In the genomic region with DNA sequence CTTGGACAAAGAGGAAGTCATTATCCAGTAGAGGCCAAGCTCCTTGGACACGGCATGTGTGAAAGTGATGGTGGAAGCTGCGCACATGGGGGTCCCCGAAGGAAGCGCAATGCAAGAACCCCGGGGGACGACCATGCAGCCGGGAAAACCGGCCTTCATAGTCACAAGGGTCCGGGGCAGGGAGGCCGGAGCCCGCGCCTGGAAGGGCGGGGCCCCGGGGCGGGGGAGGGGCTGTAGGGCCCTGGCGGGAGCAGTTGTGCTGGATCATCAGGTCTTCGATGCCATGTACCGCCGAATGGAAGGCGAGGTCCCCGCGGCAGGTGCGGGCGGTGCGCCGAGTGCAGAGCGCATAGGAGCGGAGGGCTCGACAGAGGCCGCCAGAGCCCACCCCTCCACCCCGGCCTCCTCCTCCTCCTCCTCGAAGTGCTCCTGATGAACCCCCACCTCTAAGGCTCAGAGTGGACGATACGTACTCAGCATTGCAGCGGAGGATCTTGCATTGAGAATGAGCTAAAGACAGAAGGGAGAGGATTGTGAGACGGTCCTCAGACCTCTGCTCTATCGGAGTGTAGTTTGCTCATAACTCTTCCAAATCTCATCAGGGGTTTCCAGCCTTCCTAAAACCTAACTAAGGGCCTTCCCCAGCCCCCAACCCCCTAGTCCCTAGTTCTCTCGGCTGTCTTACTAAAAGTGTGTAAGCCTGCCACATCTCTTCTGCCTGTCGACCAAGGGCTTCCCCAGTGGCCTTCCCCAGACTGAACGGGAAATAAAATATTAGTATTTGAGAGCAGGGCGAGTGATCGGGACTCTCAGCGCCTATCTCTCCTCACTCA, we compare ENCODE assay signal across 10 cellular contexts. TPM values are rescaled to one million over a fixed set of nuclear protein-coding genes. Genes with fewer than 3 reads are reported as not detected.
DNase-seq lines count a peak whose midpoint lies in the region; ATAC-seq, FAIRE-seq and TF ChIP-seq lines count a peak whose summit lies in the region.
"Had no signal": no experiment of that assay in that cellular context is flagged by ENCODE, and none has a peak within 500 bp of the region (broad histone marks: within the 10 kb centered on the region; RNA-seq: fewer than 3 reads in every experiment).

No MANE protein-coding gene starts in this region.

- no peaks in the 10 kb centered on the region for H3K9me3 ChIP-seq in endothelial cell of umbilical vein (replicated peaks; ENCODE audit: control insufficient read depth, insufficient read depth, low read length)
- H3K9me3 ChIP-seq in naive thymus-derived CD4-positive, alpha-beta T cell (ENCODE audit: control insufficient read depth in 2 of 3, low read length in 3 of 3): no peaks in the 10 kb centered on the region
- no peaks in the 10 kb centered on the region for H3K9me3 ChIP-seq in upper lobe of right lung
- no peaks in the 10 kb centered on the region for H3K9me3 ChIP-seq in BE2C

- dilution Hi-C loops in endothelial cell of umbilical vein (cut with MboI; ENCODE audit: extremely low pct_ligation_motif_present, low sequenced_read_pairs): no loop called here

- H3K27me3 ChIP-seq in endothelial cell of umbilical vein (ENCODE audit: control insufficient read depth in 2 of 2, insufficient read depth in 2 of 2, low read length in 2 of 2) (peaks cover 44 to 54% of the 10 kb centered on the region in 2 experiments), upper lobe of right lung (peaks cover 14% of the 10 kb centered on the region), BE2C (peaks cover 62% of the 10 kb centered on the region)
- H3K27me3 ChIP-seq in naive thymus-derived CD4-positive, alpha-beta T cell (ENCODE audit: control insufficient read depth in 2 of 2, insufficient read depth in 2 of 2, low read length in 2 of 2): peaks cover 10 to 15% of the 10 kb centered on the region in 2 donors

- H3K4me3 ChIP-seq in endothelial cell of umbilical vein (replicated peaks in 1 of 3; ENCODE audit: insufficient read depth in 1 of 3, low read depth in 1 of 3, low read length in 3 of 3): no peak overlapping the region
- no peak overlapping the region for H3K4me3 ChIP-seq in naive thymus-derived CD4-positive, alpha-beta T cell (ENCODE audit: low read length)
- H3K4me3 ChIP-seq in upper lobe of right lung: peak overlapping the region; percentile 26
- H3K4me3 ChIP-seq in BE2C (ENCODE audit: low read depth, low read length): no peak overlapping the region

- BruUV-seq in endothelial cell of umbilical vein (replicated peaks; lab: Mats Ljungman, UMichigan): no TSS peak

- no peak for FAIRE-seq in endothelial cell of umbilical vein (lab: Jason Lieb, UNC)

- H3K27ac ChIP-seq in endothelial cell of umbilical vein (ENCODE audit: insufficient read depth, low read depth, low read length): no peak overlapping the region
- H3K27ac ChIP-seq in naive thymus-derived CD4-positive, alpha-beta T cell (ENCODE audit: low read depth, low read length): no peak overlapping the region
- H3K27ac ChIP-seq in upper lobe of right lung: no peak overlapping the region

- H3K4me1 Mint-ChIP-seq in naive thymus-derived CD4-positive, alpha-beta T cell: peaks cover 0 to 13% (median 10%) of the 10 kb centered on the region in 7 donors

- TF ChIP-seq CTCF in endothelial cell of umbilical vein (IDR thresholded peaks at IDR 0.05; ENCODE audit: extremely low read depth in 1 of 2, insufficient read depth in 1 of 2, low read depth in 1 of 2, low read length in 2 of 2) (no peak), upper lobe of right lung (IDR thresholded peaks at IDR 0.05) (no peak), BE2C (IDR thresholded peaks at IDR 0.05; ENCODE audit: low read depth, low read length) (no peak)

- H3K4me2 ChIP-seq in endothelial cell of umbilical vein (ENCODE audit: insufficient read depth, low read length): no peak overlapping the region

- POLR2A ChIA-PET in endothelial cell of umbilical vein (lab: Charles Lee): no interaction called here
- POLR2A ChIA-PET in naive thymus-derived CD4-positive, alpha-beta T cell (lab: Charles Lee): interaction anchor here (1.1 to 35.8 kb wide), 3 partner anchors 33 to 174 kb away, joined by 3 to 1779 read pairs (median 11); a partner anchor contains a TSS

- peaks cover 0 to 2% (median 0%) of the 10 kb centered on the region in 11 donors for H3K9me3 Mint-ChIP-seq in naive thymus-derived CD4-positive, alpha-beta T cell
- H3K9me3 Mint-ChIP-seq: activated naive CD4-positive, alpha-beta T cell treated with anti-CD3 and anti-CD28 coated beads, Interleukin-2, amount 10 ng/mL, durations not matched to agents 7 days and 5 days had no signal

- H3K9ac ChIP-seq in endothelial cell of umbilical vein (replicated peaks; ENCODE audit: extremely low read depth, insufficient read depth, low read length): no peak overlapping the region

- no peak for DNase-seq in Right ventricle myocardium superior
- DNase-seq in cardiac septum (ENCODE audit: low spot score): no peak
- DNase-seq in endothelial cell of umbilical vein (ENCODE audit: low read depth, low spot score): no peak
- DNase-seq in naive thymus-derived CD4-positive, alpha-beta T cell: no peak
- DNase-seq in upper lobe of right lung: no peak
- no peak for DNase-seq in BE2C
- no peak for DNase-seq in NCI-H69 (lab: John Stamatoyannopoulos, UW)
- DNase-seq in SW 1271 (lab: John Stamatoyannopoulos, UW): no peak
- DNase-seq: activated naive CD4-positive, alpha-beta T cell treated with anti-CD3 and anti-CD28 coated beads, Interleukin-2, amount 10 ng/mL, durations not matched to agents 7 days and 5 days had no signal

- H3K4me1 ChIP-seq in endothelial cell of umbilical vein (ENCODE audit: control insufficient read depth, extremely low read depth, insufficient read depth, low read length): no peaks in the 10 kb centered on the region
- peaks cover 4 to 7% of the 10 kb centered on the region in 2 donors for H3K4me1 ChIP-seq in naive thymus-derived CD4-positive, alpha-beta T cell (ENCODE audit: control insufficient read depth in 2 of 2, insufficient read depth in 2 of 2, low read length in 2 of 2)
- H3K4me1 ChIP-seq in upper lobe of right lung: peaks cover 9% of the 10 kb centered on the region
- H3K4me1 ChIP-seq in BE2C: no peaks in the 10 kb centered on the region

- H4K20me1 ChIP-seq in endothelial cell of umbilical vein (replicated peaks; ENCODE audit: control insufficient read depth, extremely low read depth, insufficient read depth, low read length): no peaks in the 10 kb centered on the region

- H3K36me3 Mint-ChIP-seq in naive thymus-derived CD4-positive, alpha-beta T cell: peaks cover 0 to 3% (median 0%) of the 10 kb centered on the region in 5 donors
- H3K36me3 Mint-ChIP-seq: activated naive CD4-positive, alpha-beta T cell treated with anti-CD3 and anti-CD28 coated beads, Interleukin-2, amount 10 ng/mL, durations not matched to agents 7 days and 5 days had no signal

- TF ChIP-seq POLR2A in endothelial cell of umbilical vein (IDR thresholded peaks at IDR 0.05; ENCODE audit: low read depth, low read length): no peak

- peak overlapping the region in 9 of 10 donors; percentile 5 to 63 (median 49) for H3K4me3 Mint-ChIP-seq in naive thymus-derived CD4-positive, alpha-beta T cell
- H3K4me3 Mint-ChIP-seq: activated naive CD4-positive, alpha-beta T cell treated with anti-CD3 and anti-CD28 coated beads, Interleukin-2, amount 10 ng/mL, durations not matched to agents 7 days and 5 days had no signal

- CTCF ChIA-PET in endothelial cell of umbilical vein (lab: Charles Lee): interaction anchor here (4.1 to 4.7 kb wide), 2 partner anchors 12 kb away, joined by 18 to 24 read pairs; no protein-coding TSS in a partner anchor
- CTCF ChIA-PET in naive thymus-derived CD4-positive, alpha-beta T cell (lab: Charles Lee): interaction anchor here (3.5 kb wide), 1 partner anchor 174 kb away, joined by 13 read pairs; a partner anchor contains a TSS

- intact Hi-C loops in Right ventricle myocardium superior (cut with DNase I): no loop called here
- intact Hi-C loops in cardiac septum (cut with DNase I): no loop called here
- intact Hi-C loops in endothelial cell of umbilical vein (cut with micrococcal nuclease): no loop called here
- intact Hi-C loops in naive thymus-derived CD4-positive, alpha-beta T cell (cut with micrococcal nuclease): no loop called here
- intact Hi-C loops in upper lobe of right lung (cut with DNase I): loop anchor here (10.0 kb wide), 2 partner anchors 125 to 165 kb away; a partner anchor contains a TSS

- peaks cover 38 to 80% (median 56%) of the 10 kb centered on the region in 5 donors for H3K27me3 Mint-ChIP-seq in naive thymus-derived CD4-positive, alpha-beta T cell

- H3K79me2 ChIP-seq in endothelial cell of umbilical vein (ENCODE audit: control insufficient read depth, insufficient read depth, low read length): no peaks in the 10 kb centered on the region

- peak overlapping the region; percentile 9 for H2AFZ ChIP-seq in endothelial cell of umbilical vein (ENCODE audit: low read depth, low read length)

- H3K27ac Mint-ChIP-seq in naive thymus-derived CD4-positive, alpha-beta T cell: peak overlapping the region in 2 of 9 donors; percentile 13 to 50
- H3K27ac Mint-ChIP-seq: activated naive CD4-positive, alpha-beta T cell treated with anti-CD3 and anti-CD28 coated beads, Interleukin-2, amount 10 ng/mL, durations not matched to agents 7 days and 5 days had no signal

- peak; percentile 6 for ATAC-seq in Right ventricle myocardium superior (ENCODE audit: poor library complexity)
- peak; percentile 31 for ATAC-seq in naive thymus-derived CD4-positive, alpha-beta T cell
- peak; percentile 58 for ATAC-seq in upper lobe of right lung

- no peaks in the 10 kb centered on the region for H3K9me1 ChIP-seq in endothelial cell of umbilical vein (replicated peaks; ENCODE audit: control insufficient read depth, extremely low read depth, insufficient read depth, low read length)

- H3K36me3 ChIP-seq in endothelial cell of umbilical vein (ENCODE audit: control insufficient read depth in 2 of 2, extremely low read depth in 1 of 2, insufficient read depth in 2 of 2, low read length in 2 of 2) (no peaks in the 10 kb centered on the region), upper lobe of right lung (no peaks in the 10 kb centered on the region), BE2C (no peaks in the 10 kb centered on the region)
- H3K36me3 ChIP-seq in naive thymus-derived CD4-positive, alpha-beta T cell (ENCODE audit: control insufficient read depth in 2 of 3, insufficient read depth in 3 of 3, low read length in 3 of 3): no peaks in the 10 kb centered on the region

RNA-seq across cellular contexts. Expression of a gene that starts 2.1 kb away (rescaled TPM):
- 88.1 TPM for total RNA-seq in Right ventricle myocardium superior
- 73.8 TPM for total RNA-seq in cardiac septum
- not detected in 2 replicates for total RNA-seq in endothelial cell of umbilical vein
- polyA plus RNA-seq in endothelial cell of umbilical vein: not detected in 2 replicates
- polyA plus RNA-seq in endothelial cell of umbilical vein (2011; cell fraction: cytosol; rRNA removed): not detected in 2 replicates
- polyA plus RNA-seq in endothelial cell of umbilical vein (2011; cell fraction: nucleus; rRNA removed): not detected in 2 replicates
- polyA plus RNA-seq in endothelial cell of umbilical vein (2012): not detected in 2 replicates
- not detected in 2 replicates for polyA minus RNA-seq in endothelial cell of umbilical vein
- polyA minus RNA-seq in endothelial cell of umbilical vein (2011; cell fraction: cytosol; rRNA and poly(A)+ RNA removed): not detected
- not detected in 2 replicates for polyA minus RNA-seq in endothelial cell of umbilical vein (2011; cell fraction: nucleus; rRNA and poly(A)+ RNA removed)
- not detected for total RNA-seq in naive thymus-derived CD4-positive, alpha-beta T cell
- not detected for polyA plus RNA-seq in naive thymus-derived CD4-positive, alpha-beta T cell
- total RNA-seq in upper lobe of right lung: not detected
- polyA plus RNA-seq in BE2C (2012; ENCODE audit: insufficient read depth, insufficient read length, low read depth): not detected
- total RNA-seq: T-helper 2 cell treated with Interferon-gamma antibody and Interleukin-4, amounts not matched to agents 100 ng/mL and 5 ng/mL, for 36 hours had no signal

RNA-seq across cellular contexts. Expression of a gene that starts 23.1 kb away (rescaled TPM):
- 980 TPM for total RNA-seq in Right ventricle myocardium superior
- 689 TPM for total RNA-seq in cardiac septum
- 7.6 and 9.1 TPM in 2 replicates for total RNA-seq in endothelial cell of umbilical vein
- 21.8 and 31.3 TPM in 2 replicates for polyA plus RNA-seq in endothelial cell of umbilical vein
- polyA plus RNA-seq in endothelial cell of umbilical vein (2011; cell fraction: cytosol; rRNA removed): 15.1 and 18.3 TPM in 2 replicates
- polyA plus RNA-seq in endothelial cell of umbilical vein (2011; cell fraction: nucleus; rRNA removed): 15.3 and 21.3 TPM in 2 replicates
- polyA plus RNA-seq in endothelial cell of umbilical vein (2012): 14.7 and 22.5 TPM in 2 replicates
- polyA minus RNA-seq in endothelial cell of umbilical vein: 53.0 and 74.0 TPM in 2 replicates
- 125 TPM for polyA minus RNA-seq in endothelial cell of umbilical vein (2011; cell fraction: cytosol; rRNA and poly(A)+ RNA removed)
- polyA minus RNA-seq in endothelial cell of umbilical vein (2011; cell fraction: nucleus; rRNA and poly(A)+ RNA removed): 15.0 and 23.3 TPM in 2 replicates
- 1,000 to 10,000 TPM in 1 of 5 experiments, 100 to 1,000 TPM in 4; 498 to 1,101 (median 659) TPM for total RNA-seq in naive thymus-derived CD4-positive, alpha-beta T cell
- polyA plus RNA-seq in naive thymus-derived CD4-positive, alpha-beta T cell: 1,000 to 10,000 TPM; 3,808 to 5,430 TPM
- total RNA-seq in upper lobe of right lung: 945 TPM
- polyA plus RNA-seq in BE2C (2012; ENCODE audit: insufficient read depth, insufficient read length, low read depth): 13.2 TPM

RNA-seq across cellular contexts. Expression of a gene that starts 55.0 kb away (rescaled TPM):
- 49.2 TPM for total RNA-seq in Right ventricle myocardium superior
- total RNA-seq in cardiac septum: 36.8 TPM
- total RNA-seq in endothelial cell of umbilical vein: 15.3 and 18.8 TPM in 2 replicates
- polyA plus RNA-seq in endothelial cell of umbilical vein: 10.6 and 12.4 TPM in 2 replicates
- polyA plus RNA-seq in endothelial cell of umbilical vein (2011; cell fraction: cytosol; rRNA removed): 17.6 and 19.4 TPM in 2 replicates
- 7.8 and 9.3 TPM in 2 replicates for polyA plus RNA-seq in endothelial cell of umbilical vein (2011; cell fraction: nucleus; rRNA removed)
- 26.8 and 28.7 TPM in 2 replicates for polyA plus RNA-seq in endothelial cell of umbilical vein (2012)
- 6.5 and 6.9 TPM in 2 replicates for polyA minus RNA-seq in endothelial cell of umbilical vein
- 2.2 TPM for polyA minus RNA-seq in endothelial cell of umbilical vein (2011; cell fraction: cytosol; rRNA and poly(A)+ RNA removed)
- polyA minus RNA-seq in endothelial cell of umbilical vein (2011; cell fraction: nucleus; rRNA and poly(A)+ RNA removed): 2.4 and 4.9 TPM in 2 replicates
- total RNA-seq in naive thymus-derived CD4-positive, alpha-beta T cell: 10 to 100 TPM; 20.7 to 37.5 (median 25.5) TPM
- polyA plus RNA-seq in naive thymus-derived CD4-positive, alpha-beta T cell: 100 to 1,000 TPM in 1 of 2 donors, 10 to 100 TPM in 1; 99.6 to 113 TPM
- total RNA-seq in upper lobe of right lung: 21.4 TPM
- 16.8 TPM for polyA plus RNA-seq in BE2C (2012; ENCODE audit: insufficient read depth, insufficient read length, low read depth)

RNA-seq across cellular contexts. Expression of a gene that starts 55.1 kb away (rescaled TPM):
- total RNA-seq in Right ventricle myocardium superior (0.59 TPM), cardiac septum (2.9 TPM), endothelial cell of umbilical vein (0.24 and 0.60 TPM in 2 replicates), upper lobe of right lung (0.69 TPM)
- 0.41 and 0.43 TPM in 2 replicates for polyA plus RNA-seq in endothelial cell of umbilical vein
- 0.21 and 0.30 TPM in 2 replicates for polyA plus RNA-seq in endothelial cell of umbilical vein (2011; cell fraction: cytosol; rRNA removed)
- polyA plus RNA-seq in endothelial cell of umbilical vein (2011; cell fraction: nucleus; rRNA removed): 0.84 and 1.1 TPM in 2 replicates
- 0.28 and 0.38 TPM in 2 replicates for polyA plus RNA-seq in endothelial cell of umbilical vein (2012)
- 0.06 and 0.07 TPM in 2 replicates for polyA minus RNA-seq in endothelial cell of umbilical vein
- 0.61 TPM for polyA minus RNA-seq in endothelial cell of umbilical vein (2011; cell fraction: cytosol; rRNA and poly(A)+ RNA removed)
- polyA minus RNA-seq in endothelial cell of umbilical vein (2011; cell fraction: nucleus; rRNA and poly(A)+ RNA removed): 0.29 and 0.58 TPM in 2 replicates
- 1 to 10 TPM in 3 of 5 experiments, under 1 TPM in 2; 0.54 to 1.5 (median 1.2) TPM for total RNA-seq in naive thymus-derived CD4-positive, alpha-beta T cell
- under 1 TPM; 0.11 to 0.22 TPM for polyA plus RNA-seq in naive thymus-derived CD4-positive, alpha-beta T cell
- polyA plus RNA-seq in BE2C (2012; ENCODE audit: insufficient read depth, insufficient read length, low read depth): 7.9 TPM

Comparison
In these comparisons a context has a peak if more than half of its experiments do, and no peak if none do; other contexts are left out.
1. ATAC-seq: peak in every context shown above with its lines; median percentile 58 in upper lobe of right lung; 31 in naive thymus-derived CD4-positive, alpha-beta T cell; 6 in Right ventricle myocardium superior.
2. RNA of a gene that starts 2.1 kb away (total RNA-seq): 88.1 TPM in Right ventricle myocardium superior (single experiment) and 73.8 TPM in cardiac septum (single experiment); not detected in endothelial cell of umbilical vein, not detected in naive thymus-derived CD4-positive, alpha-beta T cell and not detected in upper lobe of right lung (single experiment); every median in the first group is over 10 times any median in the second.
3. RNA of a gene that starts 23.1 kb away (total RNA-seq): 980 TPM in Right ventricle myocardium superior (single experiment), 945 TPM in upper lobe of right lung (single experiment), 689 TPM in cardiac septum (single experiment) and 498 to 1,101 TPM in naive thymus-derived CD4-positive, alpha-beta T cell; 7.6 to 9.1 TPM in endothelial cell of umbilical vein; every median in the first group is over 10 times any median in the second.